Comparison of ENCODE assay signal across 8 cellular contexts in genomic region chr3:39383913-39384664, GRCh38. TPM values are rescaled to one million over a fixed set of nuclear protein-coding genes. Genes with fewer than 3 reads are reported as not detected.
A peak's percentile ranks its signal among the peaks of the same experiment; 100 is the strongest.
DNase-seq lines count a peak whose midpoint lies in the region; ATAC-seq and TF ChIP-seq lines count a peak whose summit lies in the region.

No MANE protein-coding gene starts in this region.

- H3K27me3 ChIP-seq in BE2C (no peaks in the 10 kb centered on the region), mucosa of stomach (ENCODE audit: control insufficient read depth, insufficient read depth, low read length) (no peaks in the 10 kb centered on the region)

- ATAC-seq in GM19463 (IDR thresholded peaks at IDR 0.05; ENCODE audit: unreplicated experiment), result peak; percentile 74

- no peaks in the 10 kb centered on the region for H3K4me1 ChIP-seq in BE2C
- H3K4me1 ChIP-seq in mucosa of stomach (ENCODE audit: control insufficient read depth, insufficient read depth, low read length), result peaks cover 40% of the 10 kb centered on the region

- no peak for TF ChIP-seq CTCF in BE2C (IDR thresholded peaks at IDR 0.05; ENCODE audit: low read depth, low read length)

- H3K4me3 ChIP-seq in BE2C (ENCODE audit: low read depth, low read length) (peak overlapping the region; percentile 74), mucosa of stomach (ENCODE audit: low read length) (peak overlapping the region; percentile 79)

- peak overlapping the region; percentile 91 for H3K9ac ChIP-seq in mucosa of stomach (ENCODE audit: low read length)

- H3K36me3 ChIP-seq in BE2C, result no peaks in the 10 kb centered on the region
- H3K36me3 ChIP-seq in mucosa of stomach (ENCODE audit: control insufficient read depth, insufficient read depth, low read length), result no peaks in the 10 kb centered on the region

- DNase-seq in BE2C (peak; percentile 94), HS-27A (ENCODE audit: low read depth) (peak; percentile 73), epidermal melanocyte (ENCODE audit: insufficient read length, low spot score) (peak; percentile 97), GOT3 (lab: John Stamatoyannopoulos, UW) (no peak)
- DNase-seq in activated CD8-positive, alpha-beta memory T cell treated with anti-CD3 and anti-CD28 coated beads for 1 hour (ENCODE audit: extremely low read depth in 1 of 2, low read depth in 1 of 2), result peak; percentile 78 to 92
- peak; percentile 90 for DNase-seq in stimulated activated CD8-positive, alpha-beta memory T cell treated with anti-CD3 and anti-CD28 coated beads, Interleukin-7, amount 100 ng/mL, for 24 hours (ENCODE audit: low read depth)

- H3K9me3 ChIP-seq in BE2C (no peaks in the 10 kb centered on the region), mucosa of stomach (ENCODE audit: control insufficient read depth, low read length) (no peaks in the 10 kb centered on the region)

RNA-seq across cellular contexts. Expression of gene SLC25A38, which starts 0.9 kb away (rescaled TPM):
- polyA plus RNA-seq in BE2C (2012; ENCODE audit: insufficient read depth, insufficient read length, low read depth), result 22.6 TPM

RNA-seq across cellular contexts. Expression of gene RPSA, which starts 22.4 kb away (rescaled TPM):
- 1,149 TPM for polyA plus RNA-seq in BE2C (2012; ENCODE audit: insufficient read depth, insufficient read length, low read depth)

RNA-seq across cellular contexts. Expression of gene CCR8, which starts 54.6 kb away (rescaled TPM):
- polyA plus RNA-seq in BE2C (2012; ENCODE audit: insufficient read depth, insufficient read length, low read depth), result not detected
